Comparison of ENCODE assay signal across 1 cellular context in genomic region chr5:75610201-75610600, GRCh38.
A peak's percentile ranks its signal among the peaks of the same experiment; 100 is the strongest.
TF ChIP-seq lines count a peak whose summit lies in the region.

No MANE protein-coding gene starts in this region.

TF ChIP-seq in HEK293, 187 proteins besides CTCF, POLR2A, EP300 and RAD21 (continued from another document):
- TF ChIP-seq PRDM2 (tag by site-specific recombination; IDR thresholded peaks at IDR 0.05; ENCODE audit: borderline replicate concordance) (no peak), ZNF335 (tag by site-specific recombination; conservative IDR thresholded peaks at IDR 0.05) (peak; percentile 59; the same call in 1 of the 2 replicates), ZNF596 (tag by site-specific recombination; IDR thresholded peaks at IDR 0.05) (no peak), ZNF311 (tag by site-specific recombination; IDR thresholded peaks at IDR 0.05; ENCODE audit: borderline replicate concordance) (no peak), SP3 (tag by site-specific recombination; IDR thresholded peaks at IDR 0.05) (no peak), ZFP69B (tag by site-specific recombination; IDR thresholded peaks at IDR 0.05) (no peak), ZNF248 (tag by site-specific recombination; IDR thresholded peaks at IDR 0.05) (no peak), ZNF18 (tag by site-specific recombination; IDR thresholded peaks at IDR 0.05) (no peak)
- TF ChIP-seq, protein P1, sequence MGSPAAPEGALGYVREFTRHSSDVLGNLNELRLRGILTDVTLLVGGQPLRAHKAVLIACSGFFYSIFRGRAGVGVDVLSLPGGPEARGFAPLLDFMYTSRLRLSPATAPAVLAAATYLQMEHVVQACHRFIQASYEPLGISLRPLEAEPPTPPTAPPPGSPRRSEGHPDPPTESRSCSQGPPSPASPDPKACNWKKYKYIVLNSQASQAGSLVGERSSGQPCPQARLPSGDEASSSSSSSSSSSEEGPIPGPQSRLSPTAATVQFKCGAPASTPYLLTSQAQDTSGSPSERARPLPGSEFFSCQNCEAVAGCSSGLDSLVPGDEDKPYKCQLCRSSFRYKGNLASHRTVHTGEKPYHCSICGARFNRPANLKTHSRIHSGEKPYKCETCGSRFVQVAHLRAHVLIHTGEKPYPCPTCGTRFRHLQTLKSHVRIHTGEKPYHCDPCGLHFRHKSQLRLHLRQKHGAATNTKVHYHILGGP (tag by site-specific recombination; IDR thresholded peaks at IDR 0.05), result peak; percentile 57
- TF ChIP-seq, protein P2, sequence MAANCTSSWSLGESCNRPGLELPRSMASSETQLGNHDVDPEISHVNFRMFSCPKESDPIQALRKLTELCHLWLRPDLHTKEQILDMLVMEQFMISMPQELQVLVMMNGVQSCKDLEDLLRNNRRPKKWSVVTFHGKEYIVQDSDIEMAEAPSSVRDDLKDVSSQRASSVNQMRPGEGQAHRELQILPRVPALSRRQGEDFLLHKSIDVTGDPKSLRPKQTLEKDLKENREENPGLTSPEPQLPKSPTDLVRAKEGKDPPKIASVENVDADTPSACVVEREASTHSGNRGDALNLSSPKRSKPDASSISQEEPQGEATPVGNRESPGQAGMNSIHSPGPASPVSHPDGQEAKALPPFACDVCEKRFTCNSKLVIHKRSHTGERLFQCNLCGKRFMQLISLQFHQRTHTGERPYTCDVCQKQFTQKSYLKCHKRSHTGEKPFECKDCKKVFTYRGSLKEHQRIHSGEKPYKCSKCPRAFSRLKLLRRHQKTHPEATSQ (tag by site-specific recombination; IDR thresholded peaks at IDR 0.05), result no peak
